ENCODE assay signal across 25 cellular contexts in the genomic region with DNA sequence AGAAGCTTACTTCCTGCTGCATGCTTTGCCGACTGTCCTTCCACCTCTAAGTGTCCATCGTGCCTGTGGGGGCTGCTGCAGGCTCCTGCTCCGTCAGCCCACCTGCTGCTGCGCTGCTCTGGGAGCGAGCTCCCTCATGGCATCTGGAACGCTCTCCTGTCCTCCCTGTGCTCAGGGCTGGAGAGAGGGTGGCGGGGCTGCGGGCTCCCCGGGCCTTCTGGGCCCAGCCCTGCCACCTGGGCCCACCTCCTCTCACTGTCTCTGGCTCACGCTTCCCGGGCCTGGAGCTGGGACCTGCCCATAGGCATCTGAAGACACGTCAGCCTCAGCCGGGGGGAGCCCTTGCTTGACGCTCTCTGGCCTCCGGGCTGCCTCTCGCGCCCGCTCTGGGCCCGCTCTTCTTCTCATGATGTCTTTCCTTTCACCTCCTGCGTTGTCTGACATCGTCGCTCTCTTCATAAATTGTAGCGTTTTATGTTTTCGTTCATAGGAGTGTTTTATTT.
"Had no signal": no experiment of that assay in that cellular context is flagged by ENCODE, and none has a peak within 500 bp of the region (broad histone marks: within the 10 kb centered on the region; RNA-seq: fewer than 3 reads in every experiment).

No MANE protein-coding gene starts in this region.

- ATAC-seq: activated CD4-positive, CD25-positive, alpha-beta regulatory T cell treated with anti-CD3 and anti-CD28 coated beads, Interleukin-2, amount 50 U/mL, for 24 hours; activated CD8-positive, alpha-beta memory T cell treated with anti-CD3 and anti-CD28 coated beads, Interleukin-2, amount 10 ng/mL, durations not matched to agents 7 days and 5 days; activated CD8-positive, alpha-beta T cell treated with anti-CD3 and anti-CD28 coated beads for 36 hours; gastroesophageal sphincter; heart left ventricle; left colon; mucosa of descending colon had no signal

- H3K27ac Mint-ChIP-seq: activated CD4-positive, alpha-beta T cell treated with anti-CD3 and anti-CD28 coated beads, Interleukin-2, amount 10 ng/mL, durations not matched to agents 24 days and 14 days; activated CD8-positive, alpha-beta memory T cell treated with anti-CD3 and anti-CD28 coated beads, Interleukin-2, amount 10 ng/mL, durations not matched to agents 7 days and 5 days; activated CD8-positive, alpha-beta T cell treated with anti-CD3 and anti-CD28 coated beads for 36 hours; activated naive CD4-positive, alpha-beta T cell treated with anti-CD3 and anti-CD28 coated beads, Interleukin-2, amount 10 ng/mL, durations not matched to agents 7 days and 5 days; progenitor cell of endocrine pancreas had no signal

- H3K27me3 Mint-ChIP-seq: activated CD4-positive, alpha-beta T cell treated with anti-CD3 and anti-CD28 coated beads, Interleukin-2, amount 10 ng/mL, durations not matched to agents 24 days and 14 days; activated CD8-positive, alpha-beta memory T cell treated with anti-CD3 and anti-CD28 coated beads, Interleukin-2, amount 10 ng/mL, durations not matched to agents 7 days and 5 days; activated CD8-positive, alpha-beta T cell treated with anti-CD3 and anti-CD28 coated beads for 36 hours; activated naive CD4-positive, alpha-beta T cell treated with anti-CD3 and anti-CD28 coated beads, Interleukin-2, amount 10 ng/mL, durations not matched to agents 7 days and 5 days; progenitor cell of endocrine pancreas had no signal

- H3K9me3 ChIP-seq: gastroesophageal sphincter, heart left ventricle, mucosa of descending colon, stomach, suprapubic skin, tibial nerve, uterus had no signal

- H3K4me3 Mint-ChIP-seq: activated CD4-positive, alpha-beta T cell treated with anti-CD3 and anti-CD28 coated beads, Interleukin-2, amount 10 ng/mL, durations not matched to agents 24 days and 14 days; activated CD8-positive, alpha-beta memory T cell treated with anti-CD3 and anti-CD28 coated beads, Interleukin-2, amount 10 ng/mL, durations not matched to agents 7 days and 5 days; activated CD8-positive, alpha-beta T cell treated with anti-CD3 and anti-CD28 coated beads for 36 hours; activated naive CD4-positive, alpha-beta T cell treated with anti-CD3 and anti-CD28 coated beads, Interleukin-2, amount 10 ng/mL, durations not matched to agents 7 days and 5 days; endodermal cell; nephron progenitor cell had no signal

- DNase-seq: activated CD4-positive, alpha-beta T cell treated with anti-CD3 and anti-CD28 coated beads, Interleukin-2, amount 10 ng/mL, durations not matched to agents 24 days and 14 days; activated CD8-positive, alpha-beta memory T cell treated with anti-CD3 and anti-CD28 coated beads, Interleukin-2, amount 10 ng/mL, durations not matched to agents 7 days and 5 days; activated CD8-positive, alpha-beta T cell treated with anti-CD3 and anti-CD28 coated beads for 36 hours; activated effector memory CD4-positive, alpha-beta T cell treated with anti-CD3 and anti-CD28 coated beads, Interleukin-2, amount 50 U/mL, for 16 hours; activated naive CD4-positive, alpha-beta T cell treated with anti-CD3 and anti-CD28 coated beads, Interleukin-2, amount 10 ng/mL, durations not matched to agents 7 days and 5 days; activated T-cell treated with anti-CD3 and anti-CD28 coated beads for 4 hours; amygdala; cortex of kidney; endodermal cell; heart left ventricle; left colon; mesendoderm; mucosa of descending colon; nephron progenitor cell; nucleus accumbens; retina; stimulated activated CD4-positive, alpha-beta T cell treated with anti-CD3 and anti-CD28 coated beads, Interleukin-12 subunit alpha, Interleukin-12 subunit beta, amount 100 ng/mL, for 4 hours; stimulated activated CD4-positive, alpha-beta T cell treated with anti-CD3 and anti-CD28 coated beads, Interleukin-4, amount 100 ng/mL, for 4 hours; stomach; uterus had no signal

- H3K4me1 Mint-ChIP-seq: activated CD4-positive, alpha-beta T cell treated with anti-CD3 and anti-CD28 coated beads, Interleukin-2, amount 10 ng/mL, durations not matched to agents 24 days and 14 days; activated CD8-positive, alpha-beta memory T cell treated with anti-CD3 and anti-CD28 coated beads, Interleukin-2, amount 10 ng/mL, durations not matched to agents 7 days and 5 days; activated naive CD4-positive, alpha-beta T cell treated with anti-CD3 and anti-CD28 coated beads, Interleukin-2, amount 10 ng/mL, durations not matched to agents 7 days and 5 days; endodermal cell; nephron progenitor cell had no signal

- H3K9me3 Mint-ChIP-seq: activated CD4-positive, alpha-beta T cell treated with anti-CD3 and anti-CD28 coated beads, Interleukin-2, amount 10 ng/mL, durations not matched to agents 24 days and 14 days; activated CD8-positive, alpha-beta T cell treated with anti-CD3 and anti-CD28 coated beads for 36 hours; activated naive CD4-positive, alpha-beta T cell treated with anti-CD3 and anti-CD28 coated beads, Interleukin-2, amount 10 ng/mL, durations not matched to agents 7 days and 5 days; nephron progenitor cell had no signal
